In the genomic region with DNA sequence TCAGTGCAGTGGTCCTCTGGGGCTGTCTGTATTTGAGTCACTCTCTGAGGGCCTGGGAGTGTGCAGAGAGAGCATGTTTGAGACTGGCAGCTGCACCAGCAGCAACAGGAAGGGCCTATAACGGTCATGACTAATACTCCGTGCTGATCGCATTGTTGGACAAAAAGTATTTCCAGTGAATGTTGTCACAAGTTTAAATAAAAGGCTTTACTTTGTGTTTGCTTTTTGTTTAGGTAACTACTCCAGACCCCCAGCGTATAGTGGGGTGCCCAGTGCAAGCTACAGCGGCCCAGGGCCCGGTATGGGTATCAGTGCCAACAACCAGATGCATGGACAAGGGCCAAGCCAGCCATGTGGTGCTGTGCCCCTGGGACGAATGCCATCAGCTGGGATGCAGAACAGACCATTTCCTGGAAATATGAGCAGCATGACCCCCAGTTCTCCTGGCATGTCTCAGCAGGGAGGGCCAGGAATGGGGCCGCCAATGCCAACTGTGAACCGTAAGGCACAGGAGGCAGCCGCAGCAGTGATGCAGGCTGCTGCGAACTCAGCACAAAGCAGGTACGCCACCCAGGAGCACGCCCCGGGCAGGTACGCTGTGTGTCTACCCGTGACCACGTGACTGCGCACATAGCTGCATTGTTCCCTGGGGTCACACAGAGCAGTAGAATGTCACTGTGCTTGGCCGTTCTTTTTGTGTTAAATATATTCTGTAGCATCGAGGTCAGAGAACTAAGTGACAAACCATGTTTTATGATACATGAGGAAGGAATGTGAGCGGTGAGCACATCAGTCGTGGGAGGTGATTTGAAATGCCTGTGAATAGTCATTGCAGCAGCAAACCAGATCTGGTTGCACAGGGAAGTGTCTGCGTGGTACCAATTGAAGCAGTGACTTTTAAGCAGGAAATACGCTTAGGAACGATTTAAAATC, we compare ENCODE assay signal across 8 cellular contexts.
DNase-seq lines count a peak whose midpoint lies in the region; ATAC-seq and TF ChIP-seq lines count a peak whose summit lies in the region.

No MANE protein-coding gene starts in this region.

- TF ChIP-seq CTCF in coronary artery (IDR thresholded peaks at IDR 0.05), result no peak

- H3K27me3 Mint-ChIP-seq in activated naive CD8-positive, alpha-beta T cell treated with anti-CD3 and anti-CD28 coated beads, Interleukin-2, amount 50 U/mL, for 24 hours, result no peaks in the 10 kb centered on the region

- no peak for ATAC-seq in activated naive CD8-positive, alpha-beta T cell treated with anti-CD3 and anti-CD28 coated beads, Interleukin-2, amount 50 U/mL, for 24 hours
- no peak for ATAC-seq in GM21737 (IDR thresholded peaks at IDR 0.05; ENCODE audit: unreplicated experiment)
- no peak for ATAC-seq in HG03457 (IDR thresholded peaks at IDR 0.05; ENCODE audit: unreplicated experiment)

- DNase-seq in A172 (ENCODE audit: low spot score) (peak; percentile 91), NCI-H2081 treated with DMSO at 0.1 percent for 48 hours (lab: John Stamatoyannopoulos, UW) (peak; percentile 47), coronary artery (ENCODE audit: low spot score) (peak; percentile 88), lung microvascular endothelial cell (ENCODE audit: low read depth in 2 of 2) (peak; percentile 94 to 97), DMS53 treated with DMSO at 0.1 percent for 48 hours (lab: John Stamatoyannopoulos, UW; ENCODE audit: unreplicated experiment) (no peak)
- no peak for DNase-seq in activated naive CD8-positive, alpha-beta T cell treated with anti-CD3 and anti-CD28 coated beads, Interleukin-2, amount 50 U/mL, for 24 hours

- H3K27ac Mint-ChIP-seq in activated naive CD8-positive, alpha-beta T cell treated with anti-CD3 and anti-CD28 coated beads, Interleukin-2, amount 50 U/mL, for 24 hours, result no peak overlapping the region

- H3K27ac ChIP-seq in coronary artery, result peak overlapping the region; percentile 72 to 93

- peak overlapping the region; percentile 47 for H3K4me3 ChIP-seq in coronary artery

- no peaks in the 10 kb centered on the region for H3K9me3 Mint-ChIP-seq in activated naive CD8-positive, alpha-beta T cell treated with anti-CD3 and anti-CD28 coated beads, Interleukin-2, amount 50 U/mL, for 24 hours

- H3K36me3 Mint-ChIP-seq in activated naive CD8-positive, alpha-beta T cell treated with anti-CD3 and anti-CD28 coated beads, Interleukin-2, amount 50 U/mL, for 24 hours (ENCODE audit: low read depth), result peaks cover 14% of the 10 kb centered on the region

- H3K4me3 Mint-ChIP-seq in activated naive CD8-positive, alpha-beta T cell treated with anti-CD3 and anti-CD28 coated beads, Interleukin-2, amount 50 U/mL, for 24 hours, result no peak overlapping the region

- H3K4me1 Mint-ChIP-seq in activated naive CD8-positive, alpha-beta T cell treated with anti-CD3 and anti-CD28 coated beads, Interleukin-2, amount 50 U/mL, for 24 hours, result peaks cover 11% of the 10 kb centered on the region

Comparison
In these comparisons a context has a peak if more than half of its experiments do, and no peak if none do; other contexts are left out.
1. DNase-seq: peak in A172 (single experiment), NCI-H2081 treated with DMSO at 0.1 percent for 48 hours (single experiment), coronary artery (single experiment) and lung microvascular endothelial cell (2 of 2); none in activated naive CD8-positive, alpha-beta T cell treated with anti-CD3 and anti-CD28 coated beads, Interleukin-2, amount 50 U/mL, for 24 hours (single experiment) and DMS53 treated with DMSO at 0.1 percent for 48 hours (single experiment).